In genomic region chr2:134668821-134669220, GRCh38 we compare ENCODE assay signal across 9 cellular contexts.
DNase-seq lines count a peak whose midpoint lies in the region; ATAC-seq lines count a peak whose summit lies in the region.
"Had no signal": no experiment of that assay in that cellular context is flagged by ENCODE, and none has a peak within 500 bp of the region (broad histone marks: within the 10 kb centered on the region; RNA-seq: fewer than 3 reads in every experiment).

No MANE protein-coding gene starts in this region.

- peaks cover 22 to 30% of the 10 kb centered on the region in 2 donors for H3K4me1 Mint-ChIP-seq in stimulated activated naive B cell treated with anti-CD40 and anti-IgM and Interleukin-4, amounts not matched to agents 10 μg/mL and 1 μg/mL and 100 μg/mL, for 72 hours

- H3K4me3 Mint-ChIP-seq in stimulated activated naive B cell treated with anti-CD40 and anti-IgM and Interleukin-4, amounts not matched to agents 10 μg/mL and 1 μg/mL and 100 μg/mL, for 72 hours, result no peak overlapping the region

- peaks cover 12 to 20% of the 10 kb centered on the region in 2 donors for H3K27me3 Mint-ChIP-seq in stimulated activated naive B cell treated with anti-CD40 and anti-IgM and Interleukin-4, amounts not matched to agents 10 μg/mL and 1 μg/mL and 100 μg/mL, for 72 hours

- no peak overlapping the region for H3K27ac Mint-ChIP-seq in stimulated activated naive B cell treated with anti-CD40 and anti-IgM and Interleukin-4, amounts not matched to agents 10 μg/mL and 1 μg/mL and 100 μg/mL, for 72 hours

- H3K36me3 Mint-ChIP-seq in stimulated activated naive B cell treated with anti-CD40 and anti-IgM and Interleukin-4, amounts not matched to agents 10 μg/mL and 1 μg/mL and 100 μg/mL, for 72 hours, result no peaks in the 10 kb centered on the region

- peak; percentile 51 to 73 for DNase-seq in activated CD8-positive, alpha-beta memory T cell treated with anti-CD3 and anti-CD28 coated beads for 1 hour (ENCODE audit: extremely low read depth in 1 of 2, low read depth in 1 of 2)
- peak; percentile 97 for DNase-seq in glomerular visceral epithelial cell (ENCODE audit: extremely low spot score)
- DNase-seq in stimulated activated naive B cell treated with anti-CD40 and anti-IgM and Interleukin-4, amounts not matched to agents 10 μg/mL and 1 μg/mL and 100 μg/mL, for 72 hours, result no peak
- DNase-seq in NCI-H1417 (lab: John Stamatoyannopoulos, UW), result no peak
- DNase-seq in GM19238 (ENCODE audit: insufficient read length, low spot score), result no peak
- DNase-seq in COR-L47 (lab: John Stamatoyannopoulos, UW), result no peak
- DNase-seq: SHP77 had no signal

- H3K9me3 Mint-ChIP-seq in stimulated activated naive B cell treated with anti-CD40 and anti-IgM and Interleukin-4, amounts not matched to agents 10 μg/mL and 1 μg/mL and 100 μg/mL, for 72 hours, result peaks cover 0 to 1% of the 10 kb centered on the region in 2 donors

- ATAC-seq in HG03280 (IDR thresholded peaks at IDR 0.05; ENCODE audit: unreplicated experiment) (peak; percentile 52), GM21423 (IDR thresholded peaks at IDR 0.05; ENCODE audit: unreplicated experiment) (no peak)
- ATAC-seq in stimulated activated naive B cell treated with anti-CD40 and anti-IgM and Interleukin-4, amounts not matched to agents 10 μg/mL and 1 μg/mL and 100 μg/mL, for 72 hours (replicated peaks), result peak; percentile 45 to 64

Comparison
In these comparisons a context has a peak if more than half of its experiments do, and no peak if none do; other contexts are left out.
1. DNase-seq: peak in activated CD8-positive, alpha-beta memory T cell treated with anti-CD3 and anti-CD28 coated beads for 1 hour (2 of 2) and glomerular visceral epithelial cell (single experiment); none in stimulated activated naive B cell treated with anti-CD40 and anti-IgM and Interleukin-4, amounts not matched to agents 10 μg/mL and 1 μg/mL and 100 μg/mL, for 72 hours (single experiment), NCI-H1417 (0 of 3), GM19238 (single experiment) and COR-L47 (single experiment).